1 cellular context compared by ENCODE assay signal in the genomic region with DNA sequence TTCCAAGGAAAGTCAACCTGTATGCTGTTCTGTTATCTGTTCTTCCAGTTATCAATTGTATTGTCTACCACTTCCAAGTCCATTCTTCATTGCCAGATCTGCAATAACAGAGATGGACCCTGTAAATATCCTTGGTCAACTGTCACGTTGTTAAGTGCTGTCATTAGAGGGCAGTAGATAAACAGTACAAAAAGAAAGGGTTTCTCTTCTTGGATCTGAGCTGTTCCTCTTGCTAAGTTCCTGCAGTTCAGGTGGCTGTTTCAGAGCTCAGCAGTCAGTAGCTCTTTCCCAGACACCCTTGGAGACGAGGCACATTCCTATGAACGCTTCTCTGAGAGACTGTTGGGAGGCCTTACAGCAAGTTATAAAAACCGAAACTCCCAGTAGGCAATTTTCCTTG.
TF ChIP-seq lines count a peak whose summit lies in the region.

No MANE protein-coding gene starts in this region.

TF ChIP-seq in IMR-90, 13 proteins besides CTCF, POLR2A, EP300 and RAD21 (continued from another document):
- peak; percentile 26; the same call in 1 of the 2 replicates for TF ChIP-seq SMC3 (IDR thresholded peaks at IDR 0.05; ENCODE audit: low read depth, low read length)
TF ChIP-seq in IMR-90: peak in this region for 1.
